ENCODE assay signal across 37 cellular contexts in genomic region chr11:21264125-21264524, GRCh38.
"Had no signal": no experiment of that assay in that cellular context is flagged by ENCODE, and none has a peak within 500 bp of the region (broad histone marks: within the 10 kb centered on the region; RNA-seq: fewer than 3 reads in every experiment).

No MANE protein-coding gene starts in this region.

- DNase-seq: activated CD4-positive, alpha-beta memory T cell treated with anti-CD3 and anti-CD28 coated beads, Interleukin-2, amount 10 ng/mL, durations not matched to agents 7 days and 5 days; activated CD4-positive, alpha-beta T cell treated with anti-CD3 and anti-CD28 coated beads for 1 hour; activated CD4-positive, alpha-beta T cell treated with anti-CD3 and anti-CD28 coated beads for 36 hours; activated CD4-positive, alpha-beta T cell treated with anti-CD3 and anti-CD28 coated beads for 48 hours; activated CD4-positive, alpha-beta T cell treated with anti-CD3 and anti-CD28 coated beads, Interleukin-2, amount 10 ng/mL, durations not matched to agents 7 days and 5 days; activated CD4-positive, alpha-beta T cell treated with anti-CD3 and anti-CD28 coated beads, Interleukin-2, amount 50 U/mL, for 48 hours; activated CD4-positive, CD25-positive, alpha-beta regulatory T cell; activated CD8-positive, alpha-beta memory T cell treated with anti-CD3 and anti-CD28 coated beads for 24 hours; activated CD8-positive, alpha-beta memory T cell treated with anti-CD3 and anti-CD28 coated beads, Interleukin-2, amount 10 ng/mL, durations not matched to agents 7 days and 5 days; activated CD8-positive, alpha-beta memory T cell treated with anti-CD3 and anti-CD28 coated beads, Interleukin-2, amount 50 U/mL, for 48 hours; activated CD8-positive, alpha-beta T cell treated with anti-CD3 and anti-CD28 coated beads, Interleukin-2, amount 10 ng/mL, durations not matched to agents 7 days and 5 days; activated effector memory CD4-positive, alpha-beta T cell treated with anti-CD3 and anti-CD28 coated beads, Interleukin-2, amount 50 U/mL, for 16 hours; activated gamma-delta T cell treated with Interleukin-2 at 50 U/mL for 16 hours; activated naive CD4-positive, alpha-beta T cell; activated naive CD4-positive, alpha-beta T cell treated with anti-CD3 and anti-CD28 coated beads for 36 hours; activated naive CD4-positive, alpha-beta T cell treated with anti-CD3 and anti-CD28 coated beads, Interleukin-2, amount 50 U/mL, for 16 hours; activated naive CD8-positive, alpha-beta T cell treated with anti-CD3 and anti-CD28 coated beads for 36 hours; activated T-cell treated with anti-CD3 and anti-CD28 coated beads, Interleukin-2, amount 50 U/mL, for 24 hours; activated T-cell treated with anti-CD3 and anti-CD28 coated beads, Interleukin-2, amount 50 U/mL, for 72 hours; adrenal gland; amniotic stem cell; aorta; body of pancreas; brain microvascular endothelial cell; central memory CD4-positive, alpha-beta T cell; T-helper 1 cell; T-helper 2 cell; T-helper 9 cell; WERI-Rb-1 had no signal

- H3K9me3 Mint-ChIP-seq: activated naive CD8-positive, alpha-beta T cell treated with anti-CD3 and anti-CD28 coated beads for 36 hours; activated T-helper 1 cell treated with anti-CD3 and anti-CD28 coated beads, Interleukin-12 subunit alpha, Interleukin-12 subunit beta, Interleukin-2, Interleukin-4 antibody, amounts not matched to agents 30 ng/mL and 10 ng/mL and 1 ng/mL, durations not matched to agents 14 hours and 24 hours and 36 hours; T-helper 1 cell treated with Interleukin-12 subunit alpha and Interleukin-12 subunit beta and Interleukin-4 antibody, amounts not matched to agents 30 μg/mL and 1 μg/mL, for 36 hours; WTC11 had no signal

- H3K27ac ChIP-seq: adrenal gland, body of pancreas, brain microvascular endothelial cell, breast epithelium, WERI-Rb-1 had no signal

- H3K4me3 Mint-ChIP-seq: activated CD4-positive, alpha-beta memory T cell treated with anti-CD3 and anti-CD28 coated beads, Interleukin-2, amount 10 ng/mL, durations not matched to agents 7 days and 5 days; activated CD4-positive, alpha-beta T cell treated with anti-CD3 and anti-CD28 coated beads for 36 hours; activated CD4-positive, alpha-beta T cell treated with anti-CD3 and anti-CD28 coated beads, Interleukin-2, amount 10 ng/mL, durations not matched to agents 7 days and 5 days; activated CD8-positive, alpha-beta memory T cell treated with anti-CD3 and anti-CD28 coated beads, Interleukin-2, amount 10 ng/mL, durations not matched to agents 7 days and 5 days; activated CD8-positive, alpha-beta T cell treated with anti-CD3 and anti-CD28 coated beads, Interleukin-2, amount 10 ng/mL, durations not matched to agents 7 days and 5 days; activated naive CD4-positive, alpha-beta T cell treated with anti-CD3 and anti-CD28 coated beads for 36 hours; activated naive CD8-positive, alpha-beta T cell treated with anti-CD3 and anti-CD28 coated beads for 36 hours; activated T-cell treated with anti-CD3 and anti-CD28 coated beads, Interleukin-2, amount 50 U/mL, for 24 hours; activated T-cell treated with anti-CD3 and anti-CD28 coated beads, Interleukin-2, amount 50 U/mL, for 72 hours; activated T-helper 1 cell treated with anti-CD3 and anti-CD28 coated beads, Interleukin-12 subunit alpha, Interleukin-12 subunit beta, Interleukin-2, Interleukin-4 antibody, amounts not matched to agents 30 ng/mL and 10 ng/mL and 1 ng/mL, durations not matched to agents 14 hours and 24 hours and 36 hours; activated T-helper 17 cell treated with anti-CD3 and anti-CD28 coated beads, Interleukin-2, amount 50 U/mL, for 72 hours; T-helper 1 cell treated with Interleukin-12 subunit alpha and Interleukin-12 subunit beta and Interleukin-4 antibody, amounts not matched to agents 30 μg/mL and 1 μg/mL, for 36 hours; T-helper 2 cell treated with Interferon-gamma antibody and Interleukin-4, amounts not matched to agents 5 μg/mL and 100 μg/mL, for 36 hours; WTC11 had no signal

- H3K27me3 Mint-ChIP-seq: activated CD4-positive, alpha-beta memory T cell treated with anti-CD3 and anti-CD28 coated beads, Interleukin-2, amount 10 ng/mL, durations not matched to agents 7 days and 5 days; activated CD4-positive, alpha-beta T cell treated with anti-CD3 and anti-CD28 coated beads for 36 hours; activated CD4-positive, alpha-beta T cell treated with anti-CD3 and anti-CD28 coated beads, Interleukin-2, amount 10 ng/mL, durations not matched to agents 7 days and 5 days; activated CD8-positive, alpha-beta memory T cell treated with anti-CD3 and anti-CD28 coated beads, Interleukin-2, amount 10 ng/mL, durations not matched to agents 7 days and 5 days; activated naive CD8-positive, alpha-beta T cell treated with anti-CD3 and anti-CD28 coated beads for 36 hours; activated T-cell treated with anti-CD3 and anti-CD28 coated beads, Interleukin-2, amount 50 U/mL, for 24 hours; activated T-helper 17 cell treated with anti-CD3 and anti-CD28 coated beads, Interleukin-2, amount 50 U/mL, for 72 hours had no signal

- H3K4me3 ChIP-seq: adrenal gland, body of pancreas, breast epithelium had no signal

- H3K4me1 Mint-ChIP-seq: activated CD4-positive, alpha-beta memory T cell treated with anti-CD3 and anti-CD28 coated beads, Interleukin-2, amount 10 ng/mL, durations not matched to agents 7 days and 5 days; activated CD4-positive, alpha-beta T cell treated with anti-CD3 and anti-CD28 coated beads for 36 hours; activated CD4-positive, alpha-beta T cell treated with anti-CD3 and anti-CD28 coated beads, Interleukin-2, amount 10 ng/mL, durations not matched to agents 7 days and 5 days; activated CD8-positive, alpha-beta memory T cell treated with anti-CD3 and anti-CD28 coated beads, Interleukin-2, amount 10 ng/mL, durations not matched to agents 7 days and 5 days; activated naive CD8-positive, alpha-beta T cell treated with anti-CD3 and anti-CD28 coated beads for 36 hours; activated T-helper 17 cell treated with anti-CD3 and anti-CD28 coated beads, Interleukin-2, amount 50 U/mL, for 72 hours had no signal

- H3K27me3 ChIP-seq: adrenal gland, body of pancreas, brain microvascular endothelial cell, breast epithelium had no signal

- ATAC-seq: activated CD4-positive, alpha-beta T cell treated with anti-CD3 and anti-CD28 coated beads for 36 hours; activated CD4-positive, CD25-positive, alpha-beta regulatory T cell treated with anti-CD3 and anti-CD28 coated beads, Interleukin-2, amount 50 U/mL, for 24 hours; activated CD8-positive, alpha-beta memory T cell treated with anti-CD3 and anti-CD28 coated beads, Interleukin-2, amount 10 ng/mL, durations not matched to agents 7 days and 5 days; activated CD8-positive, alpha-beta T cell treated with anti-CD3 and anti-CD28 coated beads, Interleukin-2, amount 10 ng/mL, durations not matched to agents 7 days and 5 days; activated naive CD4-positive, alpha-beta T cell treated with anti-CD3 and anti-CD28 coated beads, Interleukin-2, amount 50 U/mL, for 72 hours; activated T-cell treated with anti-CD3 and anti-CD28 coated beads, Interleukin-2, amount 50 U/mL, for 72 hours; activated T-helper 17 cell treated with anti-CD3 and anti-CD28 coated beads, Interleukin-2, amount 50 U/mL, for 72 hours; body of pancreas; WTC11 had no signal

- H3K36me3 ChIP-seq: adrenal gland, brain microvascular endothelial cell, breast epithelium, WERI-Rb-1 had no signal

- H3K36me3 Mint-ChIP-seq: activated CD8-positive, alpha-beta memory T cell treated with anti-CD3 and anti-CD28 coated beads, Interleukin-2, amount 10 ng/mL, durations not matched to agents 7 days and 5 days; activated naive CD4-positive, alpha-beta T cell treated with anti-CD3 and anti-CD28 coated beads, Interleukin-2, amount 50 U/mL, for 72 hours; activated naive CD8-positive, alpha-beta T cell treated with anti-CD3 and anti-CD28 coated beads for 36 hours; WTC11 had no signal

- H3K27ac Mint-ChIP-seq: activated CD4-positive, alpha-beta memory T cell treated with anti-CD3 and anti-CD28 coated beads, Interleukin-2, amount 10 ng/mL, durations not matched to agents 7 days and 5 days; activated CD4-positive, alpha-beta T cell treated with anti-CD3 and anti-CD28 coated beads for 36 hours; activated CD4-positive, alpha-beta T cell treated with anti-CD3 and anti-CD28 coated beads, Interleukin-2, amount 10 ng/mL, durations not matched to agents 7 days and 5 days; activated CD8-positive, alpha-beta memory T cell treated with anti-CD3 and anti-CD28 coated beads, Interleukin-2, amount 10 ng/mL, durations not matched to agents 7 days and 5 days; activated CD8-positive, alpha-beta T cell treated with anti-CD3 and anti-CD28 coated beads, Interleukin-2, amount 10 ng/mL, durations not matched to agents 7 days and 5 days; activated naive CD4-positive, alpha-beta T cell treated with anti-CD3 and anti-CD28 coated beads for 36 hours; activated naive CD4-positive, alpha-beta T cell treated with anti-CD3 and anti-CD28 coated beads, Interleukin-2, amount 50 U/mL, for 72 hours; activated naive CD8-positive, alpha-beta T cell treated with anti-CD3 and anti-CD28 coated beads for 36 hours; activated T-cell treated with anti-CD3 and anti-CD28 coated beads, Interleukin-2, amount 50 U/mL, for 24 hours; activated T-cell treated with anti-CD3 and anti-CD28 coated beads, Interleukin-2, amount 50 U/mL, for 72 hours; activated T-helper 1 cell treated with anti-CD3 and anti-CD28 coated beads, Interleukin-12 subunit alpha, Interleukin-12 subunit beta, Interleukin-2, Interleukin-4 antibody, amounts not matched to agents 30 ng/mL and 10 ng/mL and 1 ng/mL, durations not matched to agents 14 hours and 24 hours and 36 hours; activated T-helper 17 cell treated with anti-CD3 and anti-CD28 coated beads, Interleukin-2, amount 50 U/mL, for 72 hours; T-helper 1 cell treated with Interleukin-12 subunit alpha and Interleukin-12 subunit beta and Interleukin-4 antibody, amounts not matched to agents 30 μg/mL and 1 μg/mL, for 36 hours; T-helper 2 cell treated with Interferon-gamma antibody and Interleukin-4, amounts not matched to agents 5 μg/mL and 100 μg/mL, for 36 hours; WTC11 had no signal

- H3K9me3 ChIP-seq: adrenal gland, body of pancreas, breast epithelium had no signal

- H3K4me1 ChIP-seq: adrenal gland, body of pancreas, breast epithelium had no signal
